ENCODE assay signal across 9 cellular contexts in genomic region chr3:182713743-182714517, GRCh38.
DNase-seq lines count a peak whose midpoint lies in the region; ATAC-seq and TF ChIP-seq lines count a peak whose summit lies in the region.
"Had no signal": no experiment of that assay in that cellular context is flagged by ENCODE, and none has a peak within 500 bp of the region (broad histone marks: within the 10 kb centered on the region; RNA-seq: fewer than 3 reads in every experiment).

No MANE protein-coding gene starts in this region.

- no peak overlapping the region for H2AFZ ChIP-seq in smooth muscle cell (ENCODE audit: low read depth)

- H3K4me1 Mint-ChIP-seq in CD8-positive, alpha-beta T cell (ENCODE audit: low read depth) = peaks cover 6% of the 10 kb centered on the region
- H3K4me1 Mint-ChIP-seq in activated naive CD8-positive, alpha-beta T cell treated with anti-CD3 and anti-CD28 coated beads, Interleukin-2, amount 50 U/mL, for 24 hours = peaks cover 7% of the 10 kb centered on the region

- no peaks in the 10 kb centered on the region for H3K9me3 ChIP-seq in CD8-positive, alpha-beta T cell (ENCODE audit: low read length)
- no peaks in the 10 kb centered on the region for H3K9me3 ChIP-seq in smooth muscle cell (replicated peaks; ENCODE audit: low read depth)

- H3K9me3 Mint-ChIP-seq in CD8-positive, alpha-beta T cell = no peaks in the 10 kb centered on the region
- no peaks in the 10 kb centered on the region for H3K9me3 Mint-ChIP-seq in activated naive CD8-positive, alpha-beta T cell treated with anti-CD3 and anti-CD28 coated beads, Interleukin-2, amount 50 U/mL, for 24 hours
- H3K9me3 Mint-ChIP-seq: T-cell had no signal

- TF ChIP-seq CTCF in CD8-positive, alpha-beta T cell (IDR thresholded peaks at IDR 0.05) = peak; percentile 76
- peak; percentile 58 for TF ChIP-seq CTCF in smooth muscle cell (IDR thresholded peaks at IDR 0.05; ENCODE audit: borderline replicate concordance, insufficient read depth, poor library complexity, severe bottlenecking)

- CTCF ChIA-PET in CD8-positive, alpha-beta T cell (lab: Charles Lee) = interaction anchor here (1.0 to 1.8 kb wide), 18 partner anchors 8 to 137 kb away, joined by 3 to 19 read pairs (median 4); no protein-coding TSS in a partner anchor

- no peaks in the 10 kb centered on the region for H3K36me3 ChIP-seq in CD8-positive, alpha-beta T cell (ENCODE audit: insufficient read depth, low read length)
- H3K36me3 ChIP-seq in smooth muscle cell (ENCODE audit: low read depth) = no peaks in the 10 kb centered on the region

- no peak overlapping the region for H3K27ac Mint-ChIP-seq in CD8-positive, alpha-beta T cell
- no peak overlapping the region for H3K27ac Mint-ChIP-seq in activated naive CD8-positive, alpha-beta T cell treated with anti-CD3 and anti-CD28 coated beads, Interleukin-2, amount 50 U/mL, for 24 hours
- H3K27ac Mint-ChIP-seq: T-cell had no signal

- no peak overlapping the region for H3K4me2 ChIP-seq in smooth muscle cell

- H3K4me3 ChIP-seq in CD8-positive, alpha-beta T cell (ENCODE audit: low read depth, low read length) = no peak overlapping the region
- no peak overlapping the region for H3K4me3 ChIP-seq in smooth muscle cell

- no peak overlapping the region for H3K27ac ChIP-seq in CD8-positive, alpha-beta T cell (ENCODE audit: low read depth, low read length)
- no peak overlapping the region for H3K27ac ChIP-seq in smooth muscle cell (ENCODE audit: low read depth)

- intact Hi-C loops in CD8-positive, alpha-beta T cell (cut with DNase I, micrococcal nuclease) = loop anchor here (1.0 to 10.0 kb wide), 4 partner anchors 124 to 408 kb away; no protein-coding TSS in a partner anchor

- H4K20me1 ChIP-seq in smooth muscle cell (ENCODE audit: low read depth) = no peaks in the 10 kb centered on the region

- H3K36me3 Mint-ChIP-seq in CD8-positive, alpha-beta T cell = no peaks in the 10 kb centered on the region
- H3K36me3 Mint-ChIP-seq in activated naive CD8-positive, alpha-beta T cell treated with anti-CD3 and anti-CD28 coated beads, Interleukin-2, amount 50 U/mL, for 24 hours (ENCODE audit: low read depth) = no peaks in the 10 kb centered on the region
- H3K36me3 Mint-ChIP-seq: T-cell had no signal

- peak; percentile 48 for ATAC-seq in CD8-positive, alpha-beta T cell
- ATAC-seq in GM18873 (IDR thresholded peaks at IDR 0.05; ENCODE audit: low FRiP score, unreplicated experiment) (peak; percentile 44), HG03378 (IDR thresholded peaks at IDR 0.05; ENCODE audit: unreplicated experiment) (peak; percentile 55)
- ATAC-seq in activated naive CD8-positive, alpha-beta T cell treated with anti-CD3 and anti-CD28 coated beads, Interleukin-2, amount 50 U/mL, for 24 hours = peak; percentile 60

- no peaks in the 10 kb centered on the region for H3K27me3 ChIP-seq in CD8-positive, alpha-beta T cell (ENCODE audit: insufficient read depth, low read length)
- no peaks in the 10 kb centered on the region for H3K27me3 ChIP-seq in smooth muscle cell (ENCODE audit: low read depth)

- H3K4me1 ChIP-seq in CD8-positive, alpha-beta T cell (ENCODE audit: insufficient read depth, low read length) = no peaks in the 10 kb centered on the region
- H3K4me1 ChIP-seq in smooth muscle cell (ENCODE audit: low read depth) = peaks cover 7% of the 10 kb centered on the region

- 47% methylated on average over 4 of the region's 4 CpGs for WGBS in smooth muscle cell (ENCODE audit: low lambda C conversion rate)

- no peak overlapping the region for H3K4me3 Mint-ChIP-seq in CD8-positive, alpha-beta T cell
- no peak overlapping the region for H3K4me3 Mint-ChIP-seq in activated naive CD8-positive, alpha-beta T cell treated with anti-CD3 and anti-CD28 coated beads, Interleukin-2, amount 50 U/mL, for 24 hours
- H3K4me3 Mint-ChIP-seq: T-cell had no signal

- no peak overlapping the region for H3K9ac ChIP-seq in smooth muscle cell (ENCODE audit: low read depth)

- POLR2A ChIA-PET in CD8-positive, alpha-beta T cell (lab: Charles Lee) = interaction anchor here (0.5 kb wide), 1 partner anchor 15 kb away, joined by 4 read pairs; no protein-coding TSS in a partner anchor

- no peaks in the 10 kb centered on the region for H3K79me2 ChIP-seq in smooth muscle cell (ENCODE audit: low read depth)

- DNase-seq in CD8-positive, alpha-beta T cell = no peak
- peak; percentile 66 for DNase-seq in NCI-H226
- no peak for DNase-seq in activated naive CD8-positive, alpha-beta T cell treated with anti-CD3 and anti-CD28 coated beads, Interleukin-2, amount 50 U/mL, for 24 hours
- peak; percentile 55 for DNase-seq in hepatic stellate cell (ENCODE audit: low spot score)
- DNase-seq in smooth muscle cell (lab: John Stamatoyannopoulos, UW; ENCODE audit: unreplicated experiment) = no peak
- no peak for DNase-seq in activated gamma-delta T cell (lab: John Stamatoyannopoulos, UW)
- DNase-seq: T-cell had no signal

- no peaks in the 10 kb centered on the region for H3F3A ChIP-seq in smooth muscle cell (ENCODE audit: low read depth)

- peaks cover 6% of the 10 kb centered on the region for H3K27me3 Mint-ChIP-seq in CD8-positive, alpha-beta T cell (ENCODE audit: low read depth)
- H3K27me3 Mint-ChIP-seq in activated naive CD8-positive, alpha-beta T cell treated with anti-CD3 and anti-CD28 coated beads, Interleukin-2, amount 50 U/mL, for 24 hours = no peaks in the 10 kb centered on the region

Comparison
In these comparisons a context has a peak if more than half of its experiments do, and no peak if none do; other contexts are left out.
1. DNase-seq: peak in NCI-H226 (single experiment) and hepatic stellate cell (single experiment); none in CD8-positive, alpha-beta T cell (0 of 7), activated naive CD8-positive, alpha-beta T cell treated with anti-CD3 and anti-CD28 coated beads, Interleukin-2, amount 50 U/mL, for 24 hours (single experiment), smooth muscle cell (single experiment) and activated gamma-delta T cell (single experiment).
2. Peak in every context shown above with its lines, with median percentiles within 50 percentile points of each other: ATAC-seq.